In the genomic region with DNA sequence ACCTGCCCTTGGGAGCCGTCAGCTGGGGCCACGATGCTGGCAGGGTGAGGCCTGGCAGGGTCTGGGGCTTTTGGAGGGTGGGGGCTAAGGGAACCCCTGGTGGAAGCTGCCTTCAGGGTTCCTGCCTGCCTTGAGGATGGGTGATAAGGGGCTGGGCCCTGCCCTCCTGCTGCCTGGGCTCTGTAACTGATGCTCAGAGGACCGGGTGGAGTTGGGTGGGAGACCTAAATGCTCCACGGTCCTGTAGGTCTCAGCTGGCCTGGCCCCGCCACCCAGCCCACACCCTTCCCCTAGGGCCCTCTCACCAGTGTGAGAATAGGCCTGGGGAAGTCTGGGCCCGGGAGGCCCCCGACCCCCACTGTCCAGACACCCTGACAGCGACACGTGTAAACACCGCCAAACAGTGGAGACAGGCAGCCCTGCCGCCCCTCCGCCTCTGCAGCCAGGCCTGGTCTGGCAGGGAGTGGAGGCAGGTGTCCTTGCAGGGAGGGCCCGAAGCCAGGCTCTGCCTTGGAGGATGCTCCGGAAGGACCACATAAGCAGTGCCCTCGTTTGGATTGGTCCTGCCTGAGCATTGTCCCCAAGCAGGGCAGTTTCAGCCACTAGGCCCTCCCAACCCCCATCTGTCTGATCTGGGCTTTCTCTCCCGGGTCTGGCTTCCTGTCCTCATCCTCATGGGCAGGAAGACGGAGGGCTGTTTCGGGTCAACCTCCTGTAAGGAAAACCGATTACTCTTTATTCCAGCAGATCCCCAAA, we compare ENCODE assay signal across 10 cellular contexts. TPM values are rescaled to one million over a fixed set of nuclear protein-coding genes. Genes with fewer than 3 reads are reported as not detected.
DNase-seq lines count a peak whose midpoint lies in the region; ATAC-seq and TF ChIP-seq lines count a peak whose summit lies in the region.
"Had no signal": no experiment of that assay in that cellular context is flagged by ENCODE, and none has a peak within 500 bp of the region (broad histone marks: within the 10 kb centered on the region; RNA-seq: fewer than 3 reads in every experiment).

No MANE protein-coding gene starts in this region.

- H3K36me3 ChIP-seq in duodenal mucosa (ENCODE audit: control insufficient read depth in 1 of 2, insufficient read depth in 2 of 2, low read length in 2 of 2) = peaks cover 0 to 3% of the 10 kb centered on the region in 2 donors

- DNase-seq in natural killer cell = no peak
- DNase-seq in natural killer cell treated with Interleukin-12 subunit alpha and Interleukin-12 subunit beta and Interleukin-15 and Interleukin-18, amount 100 ng/mL, for 72 hours (ENCODE audit: low spot score) = no peak
- DNase-seq in GF-D8 (lab: John Stamatoyannopoulos, UW) = no peak
- DNase-seq in epidermal melanocyte (ENCODE audit: insufficient read length, low spot score) = no peak
- DNase-seq in COR-L47 (lab: John Stamatoyannopoulos, UW) = no peak
- DNase-seq: activated naive CD4-positive, alpha-beta T cell treated with anti-CD3 and anti-CD28 coated beads, Interleukin-2, amount 10 ng/mL, durations not matched to agents 7 days and 5 days; DMS79 had no signal

- H3K27ac ChIP-seq in duodenal mucosa (ENCODE audit: low read depth, low read length) = peak overlapping the region; percentile 32

- ATAC-seq in natural killer cell = no peak
- ATAC-seq in natural killer cell treated with Interleukin-12 subunit alpha and Interleukin-12 subunit beta and Interleukin-15 and Interleukin-18, amount 100 ng/mL, for 72 hours = no peak
- no peak for ATAC-seq in GM19023 (IDR thresholded peaks at IDR 0.05; ENCODE audit: unreplicated experiment)

- H3K9me3 ChIP-seq in duodenal mucosa (ENCODE audit: control insufficient read depth in 1 of 2, low read length in 2 of 2) = no peaks in the 10 kb centered on the region

- H3K27me3 ChIP-seq in duodenal mucosa (ENCODE audit: control insufficient read depth in 1 of 2, insufficient read depth in 2 of 2, low read length in 2 of 2) = no peaks in the 10 kb centered on the region

- peak overlapping the region; percentile 72 to 84 for H3K27ac Mint-ChIP-seq in natural killer cell
- peak overlapping the region in 1 of 2 donors; percentile 48 for H3K27ac Mint-ChIP-seq in natural killer cell treated with Interleukin-12 subunit alpha and Interleukin-12 subunit beta and Interleukin-15 and Interleukin-18, amount 100 ng/mL, for 72 hours
- H3K27ac Mint-ChIP-seq in nephron = peak overlapping the region; percentile 94 to 98 (median 96)
- H3K27ac Mint-ChIP-seq: activated naive CD4-positive, alpha-beta T cell treated with anti-CD3 and anti-CD28 coated beads, Interleukin-2, amount 10 ng/mL, durations not matched to agents 7 days and 5 days had no signal

- H3K4me1 Mint-ChIP-seq in natural killer cell = peaks cover 10 to 12% of the 10 kb centered on the region in 2 donors
- H3K4me1 Mint-ChIP-seq in natural killer cell treated with Interleukin-12 subunit alpha and Interleukin-12 subunit beta and Interleukin-15 and Interleukin-18, amount 100 ng/mL, for 72 hours (ENCODE audit: low read depth in 2 of 2) = peaks cover under 1 to 19% of the 10 kb centered on the region in 2 donors
- peaks cover 64% of the 10 kb centered on the region for H3K4me1 Mint-ChIP-seq in nephron
- H3K4me1 Mint-ChIP-seq: activated naive CD4-positive, alpha-beta T cell treated with anti-CD3 and anti-CD28 coated beads, Interleukin-2, amount 10 ng/mL, durations not matched to agents 7 days and 5 days had no signal

- H3K36me3 Mint-ChIP-seq in natural killer cell (no peaks in the 10 kb centered on the region), nephron (ENCODE audit: low read depth) (no peaks in the 10 kb centered on the region)
- no peaks in the 10 kb centered on the region for H3K36me3 Mint-ChIP-seq in natural killer cell treated with Interleukin-12 subunit alpha and Interleukin-12 subunit beta and Interleukin-15 and Interleukin-18, amount 100 ng/mL, for 72 hours
- H3K36me3 Mint-ChIP-seq: activated naive CD4-positive, alpha-beta T cell treated with anti-CD3 and anti-CD28 coated beads, Interleukin-2, amount 10 ng/mL, durations not matched to agents 7 days and 5 days had no signal

- peaks cover 45 to 49% of the 10 kb centered on the region in 2 donors for H3K4me1 ChIP-seq in duodenal mucosa (ENCODE audit: control insufficient read depth in 1 of 2, insufficient read depth in 2 of 2, low read length in 2 of 2)

- intact Hi-C loops in natural killer cell (cut with micrococcal nuclease) = no loop called here

- no peaks in the 10 kb centered on the region for H3K9me3 Mint-ChIP-seq in natural killer cell
- H3K9me3 Mint-ChIP-seq in natural killer cell treated with Interleukin-12 subunit alpha and Interleukin-12 subunit beta and Interleukin-15 and Interleukin-18, amount 100 ng/mL, for 72 hours = no peaks in the 10 kb centered on the region
- no peaks in the 10 kb centered on the region for H3K9me3 Mint-ChIP-seq in nephron
- H3K9me3 Mint-ChIP-seq: activated naive CD4-positive, alpha-beta T cell treated with anti-CD3 and anti-CD28 coated beads, Interleukin-2, amount 10 ng/mL, durations not matched to agents 7 days and 5 days had no signal

- TF ChIP-seq CTCF in natural killer cell (IDR thresholded peaks at IDR 0.05) (no peak), nephron (IDR thresholded peaks at IDR 0.05; ENCODE audit: unreplicated experiment in 3 of 3) (no peak)

- H3K27me3 Mint-ChIP-seq in natural killer cell (ENCODE audit: low read depth in 2 of 2) (peaks cover 0 to 17% of the 10 kb centered on the region in 2 donors), nephron (ENCODE audit: low read depth) (no peaks in the 10 kb centered on the region)
- H3K27me3 Mint-ChIP-seq in natural killer cell treated with Interleukin-12 subunit alpha and Interleukin-12 subunit beta and Interleukin-15 and Interleukin-18, amount 100 ng/mL, for 72 hours = peaks cover 0 to under 1% of the 10 kb centered on the region in 2 donors

- H3K9ac ChIP-seq in duodenal mucosa (ENCODE audit: low read depth in 1 of 2, low read length in 2 of 2) = peak overlapping the region; percentile 32 to 86

- H3K4me3 ChIP-seq in duodenal mucosa (ENCODE audit: low read depth in 1 of 2, low read length in 2 of 2) = no peak overlapping the region

- H3K4me3 Mint-ChIP-seq in natural killer cell (no peak overlapping the region), nephron (peak overlapping the region; percentile 62 to 74 (median 74))
- H3K4me3 Mint-ChIP-seq in natural killer cell treated with Interleukin-12 subunit alpha and Interleukin-12 subunit beta and Interleukin-15 and Interleukin-18, amount 100 ng/mL, for 72 hours = no peak overlapping the region
- H3K4me3 Mint-ChIP-seq: activated naive CD4-positive, alpha-beta T cell treated with anti-CD3 and anti-CD28 coated beads, Interleukin-2, amount 10 ng/mL, durations not matched to agents 7 days and 5 days had no signal

RNA-seq across cellular contexts. Expression of gene BAHCC1, which starts 6.5 kb away (rescaled TPM):
- total RNA-seq in natural killer cell = 10 to 100 TPM in 1 of 3 donors, 1 to 10 TPM in 2; 2.9 to 17.3 (median 5.7) TPM
- under 1 TPM; 0.52 to 0.84 TPM for total RNA-seq in natural killer cell treated with Interleukin-12 subunit alpha and Interleukin-12 subunit beta and Interleukin-15 and Interleukin-18, amount 100 ng/mL, for 72 hours

Comparison
In these comparisons a context has a peak if more than half of its experiments do, and no peak if none do; other contexts are left out.
1. H3K4me3 Mint-ChIP-seq: peak in nephron (3 of 3); none in natural killer cell (single experiment) and natural killer cell treated with Interleukin-12 subunit alpha and Interleukin-12 subunit beta and Interleukin-15 and Interleukin-18, amount 100 ng/mL, for 72 hours (single experiment).